8 cellular contexts compared by ENCODE assay signal in genomic region chr17:67421869-67422273, GRCh38. TPM values are rescaled to one million over a fixed set of nuclear protein-coding genes. Genes with fewer than 3 reads are reported as not detected.
DNase-seq lines count a peak whose midpoint lies in the region; ATAC-seq, FAIRE-seq and TF ChIP-seq lines count a peak whose summit lies in the region.

No MANE protein-coding gene starts in this region.

- peak; percentile 93 for FAIRE-seq in bronchial epithelial cell (lab: Jason Lieb, UNC)

- TF ChIP-seq CTCF in bronchial epithelial cell (IDR thresholded peaks at IDR 0.05; ENCODE audit: insufficient read depth, low read length, severe bottlenecking) (no peak), endodermal cell (conservative IDR thresholded peaks at IDR 0.05) (no peak)

- H3K4me3 Mint-ChIP-seq in naive thymus-derived CD8-positive, alpha-beta T cell: peak overlapping the region; percentile 43 to 76 (median 64)
- no peak overlapping the region for H3K4me3 Mint-ChIP-seq in endodermal cell

- H3K27ac ChIP-seq in endodermal cell (ENCODE audit: low read depth, low read length): no peak overlapping the region

- WGBS in endodermal cell (ENCODE audit: insufficient coverage in 1 of 2, insufficient read length in 1 of 2), 2 experiments: 74 to 75% methylated on average over 3 of the region's 3 CpGs

- DNase-seq in activated gamma-delta T cell treated with Interleukin-2 at 50 U/mL for 16 hours: peak; percentile 58
- no peak for DNase-seq in activated gamma-delta T cell (lab: John Stamatoyannopoulos, UW)
- DNase-seq in T follicular helper cell (ENCODE audit: low read depth): peak; percentile 58
- peak; percentile 100 for DNase-seq in bronchial epithelial cell (ENCODE audit: low read depth)
- DNase-seq in naive thymus-derived CD8-positive, alpha-beta T cell: peak in 9 of 10 donors; percentile 52 to 85 (median 71)
- no peak for DNase-seq in endodermal cell

- H3K9me3 Mint-ChIP-seq in naive thymus-derived CD8-positive, alpha-beta T cell: no peaks in the 10 kb centered on the region
- H3K9me3 Mint-ChIP-seq in endodermal cell: peaks cover 4% of the 10 kb centered on the region

- peaks cover 0 to 7% (median 6%) of the 10 kb centered on the region in 3 donors for H3K36me3 Mint-ChIP-seq in naive thymus-derived CD8-positive, alpha-beta T cell
- peaks cover 9% of the 10 kb centered on the region for H3K36me3 Mint-ChIP-seq in endodermal cell (ENCODE audit: low read depth)

- no peaks in the 10 kb centered on the region for H3K4me1 ChIP-seq in endodermal cell (ENCODE audit: control insufficient read depth, insufficient read depth, low read length)

- H3K9ac ChIP-seq in endodermal cell (ENCODE audit: extremely low read depth, low read length, poor library complexity, severe bottlenecking): no peak overlapping the region

- POLR2A ChIA-PET in naive thymus-derived CD8-positive, alpha-beta T cell (lab: Charles Lee): interaction anchor here (0.7 to 8.7 kb wide), 17 partner anchors 9 to 56 kb away, joined by 3 to 90 read pairs (median 5); partner anchors contain the start of gene PITPNC1

- no peaks in the 10 kb centered on the region for H3K27me3 Mint-ChIP-seq in naive thymus-derived CD8-positive, alpha-beta T cell
- H3K27me3 Mint-ChIP-seq in endodermal cell (ENCODE audit: insufficient read depth): no peaks in the 10 kb centered on the region

- H3K36me3 ChIP-seq in bronchial epithelial cell (ENCODE audit: control insufficient read depth, insufficient read depth, low read length) (no peaks in the 10 kb centered on the region), endodermal cell (ENCODE audit: control insufficient read depth, insufficient read depth, low read length) (no peaks in the 10 kb centered on the region)

- peak; percentile 91 to 98 for ATAC-seq in naive thymus-derived CD8-positive, alpha-beta T cell
- ATAC-seq in GM19328 (IDR thresholded peaks at IDR 0.05; ENCODE audit: unreplicated experiment): no peak
- no peak for ATAC-seq in GM19395 (IDR thresholded peaks at IDR 0.05; ENCODE audit: unreplicated experiment)

- no peaks in the 10 kb centered on the region for H3K9me3 ChIP-seq in endodermal cell (ENCODE audit: control insufficient read depth, low read length)

- H3K4me3 ChIP-seq in bronchial epithelial cell (ENCODE audit: low read depth, low read length) (no peak overlapping the region), endodermal cell (ENCODE audit: low read length) (no peak overlapping the region)

- peak overlapping the region; percentile 94 to 99 (median 98) for H3K27ac Mint-ChIP-seq in naive thymus-derived CD8-positive, alpha-beta T cell
- no peak overlapping the region for H3K27ac Mint-ChIP-seq in endodermal cell

- peaks cover 34 to 95% (median 89%) of the 10 kb centered on the region in 4 donors for H3K4me1 Mint-ChIP-seq in naive thymus-derived CD8-positive, alpha-beta T cell
- no peaks in the 10 kb centered on the region for H3K4me1 Mint-ChIP-seq in endodermal cell

- H3K27me3 ChIP-seq in bronchial epithelial cell (ENCODE audit: control insufficient read depth, insufficient read depth, low read length): no peaks in the 10 kb centered on the region
- H3K27me3 ChIP-seq in endodermal cell (ENCODE audit: control insufficient read depth, insufficient read depth, low read length, poor library complexity, severe bottlenecking): no peaks in the 10 kb centered on the region

RNA-seq across cellular contexts. Expression of gene PITPNC1, which starts 44.8 kb away (rescaled TPM):
- total RNA-seq in bronchial epithelial cell (23.6 and 28.7 TPM in 2 replicates), endodermal cell (10 to 100 TPM; 28.9 to 36.4 TPM)
- 100 to 1,000 TPM; 128 to 133 TPM for total RNA-seq in naive thymus-derived CD8-positive, alpha-beta T cell
- 100 to 1,000 TPM; 119 to 159 (median 125) TPM for polyA plus RNA-seq in naive thymus-derived CD8-positive, alpha-beta T cell
- polyA plus RNA-seq in endodermal cell (2013, experiment 1 of 2): 16.3 TPM
- 15.6 TPM for polyA plus RNA-seq in endodermal cell (2013, experiment 2 of 2)

RNA-seq across cellular contexts. Expression of gene PSMD12, which starts 55.5 kb away (rescaled TPM):
- total RNA-seq in bronchial epithelial cell (13.2 and 26.2 TPM in 2 replicates), endodermal cell (10 to 100 TPM; 70.9 to 71.7 TPM)
- 10 to 100 TPM; 44.6 to 45.4 TPM for total RNA-seq in naive thymus-derived CD8-positive, alpha-beta T cell
- 10 to 100 TPM; 32.0 to 33.0 (median 32.5) TPM for polyA plus RNA-seq in naive thymus-derived CD8-positive, alpha-beta T cell
- 47.2 TPM for polyA plus RNA-seq in endodermal cell (2013, experiment 1 of 2)
- 44.4 TPM for polyA plus RNA-seq in endodermal cell (2013, experiment 2 of 2)

Comparison
In these comparisons a context has a peak if more than half of its experiments do, and no peak if none do; other contexts are left out.
1. DNase-seq: peak in activated gamma-delta T cell treated with Interleukin-2 at 50 U/mL for 16 hours (single experiment), T follicular helper cell (single experiment), bronchial epithelial cell (single experiment) and naive thymus-derived CD8-positive, alpha-beta T cell (9 of 10); none in activated gamma-delta T cell (single experiment) and endodermal cell (single experiment).
2. ATAC-seq: peak in naive thymus-derived CD8-positive, alpha-beta T cell (2 of 2); none in GM19328 (single experiment) and GM19395 (single experiment).